1 cellular context compared by ENCODE assay signal in the genomic region with DNA sequence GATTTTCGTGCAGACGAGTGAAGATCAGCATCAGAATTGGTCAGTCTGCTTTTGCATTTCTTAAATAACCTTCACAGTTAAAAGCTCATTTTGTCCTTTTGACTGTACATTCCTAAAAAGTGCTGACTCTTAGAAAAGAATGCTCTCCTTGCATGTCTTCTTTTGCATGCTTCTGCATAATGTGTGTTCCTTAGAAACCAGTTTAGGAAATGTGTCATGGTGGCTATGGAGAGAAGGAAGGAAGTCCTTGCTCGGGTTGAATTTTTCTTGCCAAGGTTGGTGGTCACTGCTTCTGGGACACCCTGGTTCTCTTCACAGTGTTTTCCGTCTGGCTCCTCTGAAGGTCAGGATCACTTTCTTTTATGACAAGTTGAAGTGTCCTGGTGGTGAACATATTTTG.
A peak's percentile ranks its signal among the peaks of the same experiment; 100 is the strongest.
TF ChIP-seq lines count a peak whose summit lies in the region.

No MANE protein-coding gene starts in this region.

TF ChIP-seq in K562, 482 proteins besides CTCF, POLR2A, EP300 and RAD21:
- TF ChIP-seq MEIS2 (IDR thresholded peaks at IDR 0.05; ENCODE audit: partially characterized antibody) (no peak), CREM (IDR thresholded peaks at IDR 0.05; ENCODE audit: low read depth) (no peak), ZNF76 (CRISPR knock-in tag; IDR thresholded peaks at IDR 0.05; ENCODE audit: borderline replicate concordance) (no peak), SMARCA4 (IDR thresholded peaks at IDR 0.05) (no peak), C11orf30 (IDR thresholded peaks at IDR 0.05; ENCODE audit: low read depth) (peak; percentile 91), MAFK (IDR thresholded peaks at IDR 0.05; ENCODE audit: low read length) (peak; percentile 85), RBM39 (optimal IDR thresholded peaks at IDR 0.05; ENCODE audit: low read depth, low read length) (no peak), RBM22 (IDR thresholded peaks at IDR 0.05; ENCODE audit: low read depth, low read length, poor library complexity, severe bottlenecking) (no peak), TAF7 (tag; IDR thresholded peaks at IDR 0.05) (no peak), ZNF121 (CRISPR knock-in tag; conservative IDR thresholded peaks at IDR 0.05) (no peak), DNMT1 (IDR thresholded peaks at IDR 0.05) (no peak), HDAC2 (IDR thresholded peaks at IDR 0.05) (no peak), ZNF316 (IDR thresholded peaks at IDR 0.05) (peak; percentile 96), ASH1L (IDR thresholded peaks at IDR 0.05; ENCODE audit: borderline replicate concordance, low read depth, partially characterized antibody) (no peak), TRIM28 (IDR thresholded peaks at IDR 0.05) (no peak), MAFG (tag; conservative IDR thresholded peaks at IDR 0.05) (peak; percentile 76), KHSRP (IDR thresholded peaks at IDR 0.05) (no peak), BCL6 (CRISPR knock-in tag; IDR thresholded peaks at IDR 0.05) (no peak), DPF2 (IDR thresholded peaks at IDR 0.05) (no peak), MAFF (IDR thresholded peaks at IDR 0.05; ENCODE audit: low read length) (peak; percentile 85), ZNF561 (CRISPR knock-in tag; conservative IDR thresholded peaks at IDR 0.05) (no peak), ZNF583 (CRISPR knock-in tag; IDR thresholded peaks at IDR 0.05) (no peak)
- TF ChIP-seq, protein P1, sequence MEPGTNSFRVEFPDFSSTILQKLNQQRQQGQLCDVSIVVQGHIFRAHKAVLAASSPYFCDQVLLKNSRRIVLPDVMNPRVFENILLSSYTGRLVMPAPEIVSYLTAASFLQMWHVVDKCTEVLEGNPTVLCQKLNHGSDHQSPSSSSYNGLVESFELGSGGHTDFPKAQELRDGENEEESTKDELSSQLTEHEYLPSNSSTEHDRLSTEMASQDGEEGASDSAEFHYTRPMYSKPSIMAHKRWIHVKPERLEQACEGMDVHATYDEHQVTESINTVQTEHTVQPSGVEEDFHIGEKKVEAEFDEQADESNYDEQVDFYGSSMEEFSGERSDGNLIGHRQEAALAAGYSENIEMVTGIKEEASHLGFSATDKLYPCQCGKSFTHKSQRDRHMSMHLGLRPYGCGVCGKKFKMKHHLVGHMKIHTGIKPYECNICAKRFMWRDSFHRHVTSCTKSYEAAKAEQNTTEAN (CRISPR knock-in tag; IDR thresholded peaks at IDR 0.05) = no peak
- TF ChIP-seq, protein P2, sequence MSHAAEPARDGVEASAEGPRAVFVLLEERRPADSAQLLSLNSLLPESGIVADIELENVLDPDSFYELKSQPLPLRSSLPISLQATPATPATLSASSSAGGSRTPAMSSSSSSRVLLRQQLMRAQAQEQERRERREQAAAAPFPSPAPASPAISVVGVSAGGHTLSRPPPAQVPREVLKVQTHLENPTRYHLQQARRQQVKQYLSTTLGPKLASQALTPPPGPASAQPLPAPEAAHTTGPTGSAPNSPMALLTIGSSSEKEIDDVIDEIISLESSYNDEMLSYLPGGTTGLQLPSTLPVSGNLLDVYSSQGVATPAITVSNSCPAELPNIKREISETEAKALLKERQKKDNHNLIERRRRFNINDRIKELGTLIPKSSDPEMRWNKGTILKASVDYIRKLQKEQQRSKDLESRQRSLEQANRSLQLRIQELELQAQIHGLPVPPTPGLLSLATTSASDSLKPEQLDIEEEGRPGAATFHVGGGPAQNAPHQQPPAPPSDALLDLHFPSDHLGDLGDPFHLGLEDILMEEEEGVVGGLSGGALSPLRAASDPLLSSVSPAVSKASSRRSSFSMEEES (CRISPR knock-in tag; IDR thresholded peaks at IDR 0.05) = no peak
- TF ChIP-seq, protein P3, sequence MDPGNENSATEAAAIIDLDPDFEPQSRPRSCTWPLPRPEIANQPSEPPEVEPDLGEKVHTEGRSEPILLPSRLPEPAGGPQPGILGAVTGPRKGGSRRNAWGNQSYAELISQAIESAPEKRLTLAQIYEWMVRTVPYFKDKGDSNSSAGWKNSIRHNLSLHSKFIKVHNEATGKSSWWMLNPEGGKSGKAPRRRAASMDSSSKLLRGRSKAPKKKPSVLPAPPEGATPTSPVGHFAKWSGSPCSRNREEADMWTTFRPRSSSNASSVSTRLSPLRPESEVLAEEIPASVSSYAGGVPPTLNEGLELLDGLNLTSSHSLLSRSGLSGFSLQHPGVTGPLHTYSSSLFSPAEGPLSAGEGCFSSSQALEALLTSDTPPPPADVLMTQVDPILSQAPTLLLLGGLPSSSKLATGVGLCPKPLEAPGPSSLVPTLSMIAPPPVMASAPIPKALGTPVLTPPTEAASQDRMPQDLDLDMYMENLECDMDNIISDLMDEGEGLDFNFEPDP (CRISPR knock-in tag; IDR thresholded peaks at IDR 0.05) = no peak
- TF ChIP-seq, protein P4, sequence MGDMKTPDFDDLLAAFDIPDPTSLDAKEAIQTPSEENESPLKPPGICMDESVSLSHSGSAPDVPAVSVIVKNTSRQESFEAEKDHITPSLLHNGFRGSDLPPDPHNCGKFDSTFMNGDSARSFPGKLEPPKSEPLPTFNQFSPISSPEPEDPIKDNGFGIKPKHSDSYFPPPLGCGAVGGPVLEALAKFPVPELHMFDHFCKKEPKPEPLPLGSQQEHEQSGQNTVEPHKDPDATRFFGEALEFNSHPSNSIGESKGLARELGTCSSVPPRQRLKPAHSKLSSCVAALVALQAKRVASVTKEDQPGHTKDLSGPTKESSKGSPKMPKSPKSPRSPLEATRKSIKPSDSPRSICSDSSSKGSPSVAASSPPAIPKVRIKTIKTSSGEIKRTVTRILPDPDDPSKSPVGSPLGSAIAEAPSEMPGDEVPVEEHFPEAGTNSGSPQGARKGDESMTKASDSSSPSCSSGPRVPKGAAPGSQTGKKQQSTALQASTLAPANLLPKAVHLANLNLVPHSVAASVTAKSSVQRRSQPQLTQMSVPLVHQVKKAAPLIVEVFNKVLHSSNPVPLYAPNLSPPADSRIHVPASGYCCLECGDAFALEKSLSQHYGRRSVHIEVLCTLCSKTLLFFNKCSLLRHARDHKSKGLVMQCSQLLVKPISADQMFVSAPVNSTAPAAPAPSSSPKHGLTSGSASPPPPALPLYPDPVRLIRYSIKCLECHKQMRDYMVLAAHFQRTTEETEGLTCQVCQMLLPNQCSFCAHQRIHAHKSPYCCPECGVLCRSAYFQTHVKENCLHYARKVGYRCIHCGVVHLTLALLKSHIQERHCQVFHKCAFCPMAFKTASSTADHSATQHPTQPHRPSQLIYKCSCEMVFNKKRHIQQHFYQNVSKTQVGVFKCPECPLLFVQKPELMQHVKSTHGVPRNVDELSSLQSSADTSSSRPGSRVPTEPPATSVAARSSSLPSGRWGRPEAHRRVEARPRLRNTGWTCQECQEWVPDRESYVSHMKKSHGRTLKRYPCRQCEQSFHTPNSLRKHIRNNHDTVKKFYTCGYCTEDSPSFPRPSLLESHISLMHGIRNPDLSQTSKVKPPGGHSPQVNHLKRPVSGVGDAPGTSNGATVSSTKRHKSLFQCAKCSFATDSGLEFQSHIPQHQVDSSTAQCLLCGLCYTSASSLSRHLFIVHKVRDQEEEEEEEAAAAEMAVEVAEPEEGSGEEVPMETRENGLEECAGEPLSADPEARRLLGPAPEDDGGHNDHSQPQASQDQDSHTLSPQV (IDR thresholded peaks at IDR 0.05) = no peak
